24 cellular contexts compared by ENCODE assay signal in the genomic region with DNA sequence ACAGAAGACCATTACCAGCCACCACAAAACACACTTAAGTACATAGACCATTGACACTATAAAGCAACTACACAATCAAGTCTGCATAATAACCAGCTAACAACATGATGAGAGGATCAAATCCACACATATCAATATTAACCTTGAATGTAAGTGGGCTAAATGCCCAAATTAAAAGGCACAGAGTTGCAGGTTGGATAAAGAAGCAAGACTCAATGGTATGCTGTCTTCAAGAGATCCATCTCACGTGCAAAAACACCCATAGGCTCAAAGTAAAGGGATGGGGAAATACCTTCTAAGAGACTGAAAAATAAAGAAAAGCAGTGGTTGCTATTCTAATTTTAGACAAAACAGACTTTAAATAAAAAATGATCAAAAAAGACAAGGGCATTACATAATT.
"Had no signal": no experiment of that assay in that cellular context is flagged by ENCODE, and none has a peak within 500 bp of the region (broad histone marks: within the 10 kb centered on the region; RNA-seq: fewer than 3 reads in every experiment).

No MANE protein-coding gene starts in this region.

- H3K4me1 ChIP-seq: colonic mucosa had no signal

- H3K27me3 ChIP-seq: ascending aorta, breast epithelium, cardiac muscle cell, colonic mucosa had no signal

- ATAC-seq: activated CD8-positive, alpha-beta T cell treated with anti-CD3 and anti-CD28 coated beads for 36 hours; activated naive CD4-positive, alpha-beta T cell treated with anti-CD3 and anti-CD28 coated beads, Interleukin-2, amount 50 U/mL, for 72 hours; esophagus mucosa; WTC11 had no signal

- DNase-seq: activated CD4-positive, alpha-beta T cell treated with anti-CD3 and anti-CD28 coated beads for 1 hour; activated CD4-positive, alpha-beta T cell treated with anti-CD3 and anti-CD28 coated beads for 4 hours; activated CD4-positive, alpha-beta T cell treated with anti-CD3 and anti-CD28 coated beads, Interleukin-2, amount 10 ng/mL, durations not matched to agents 7 days and 5 days; activated CD4-positive, alpha-beta T cell treated with anti-CD3 and anti-CD28 coated beads, Interleukin-2, amount 50 U/mL, for 4 hours; activated CD8-positive, alpha-beta memory T cell treated with anti-CD3 and anti-CD28 coated beads for 24 hours; activated CD8-positive, alpha-beta T cell treated with anti-CD3 and anti-CD28 coated beads for 36 hours; activated effector memory CD4-positive, alpha-beta T cell treated with anti-CD3 and anti-CD28 coated beads, Interleukin-2, amount 50 U/mL, for 16 hours; activated naive CD4-positive, alpha-beta T cell treated with anti-CD3 and anti-CD28 coated beads, Interleukin-2, amount 10 ng/mL, durations not matched to agents 7 days and 5 days; activated naive CD8-positive, alpha-beta T cell treated with anti-CD3 and anti-CD28 coated beads, Interleukin-2, amount 10 ng/mL, durations not matched to agents 7 days and 5 days; activated T-cell treated with anti-CD3 and anti-CD28 coated beads, Interleukin-2, amount 50 U/mL, for 48 hours; central memory CD4-positive, alpha-beta T cell; cerebellar nuclear complex; colonic mucosa; effector CD8-positive, alpha-beta T cell; endodermal cell; foreskin fibroblast; head of caudate nucleus; hippocampal formation had no signal

- H3K9me3 ChIP-seq: ascending aorta, breast epithelium, colonic mucosa had no signal

- H3K36me3 ChIP-seq: ascending aorta, breast epithelium, cardiac muscle cell, colonic mucosa had no signal

- H3K4me3 ChIP-seq: ascending aorta, breast epithelium, cardiac muscle cell, colonic mucosa had no signal

- H3K27ac ChIP-seq: ascending aorta, breast epithelium, cardiac muscle cell, colonic mucosa had no signal
